In genomic region chr1:5297199-5297877, GRCh38 we compare ENCODE assay signal across 17 cellular contexts.
DNase-seq lines count a peak whose midpoint lies in the region; ATAC-seq lines count a peak whose summit lies in the region.
"Had no signal": no experiment of that assay in that cellular context is flagged by ENCODE, and none has a peak within 500 bp of the region (broad histone marks: within the 10 kb centered on the region; RNA-seq: fewer than 3 reads in every experiment).

No MANE protein-coding gene starts in this region.

- intact Hi-C loops in posterior cingulate gyrus (cut with DNase I) = no loop called here

- no peak for ATAC-seq in GM21786 (IDR thresholded peaks at IDR 0.05; ENCODE audit: unreplicated experiment)

- no peak overlapping the region for H3K4me3 ChIP-seq in MG63
- H3K4me3 ChIP-seq: BLaER1, SK-N-MC, spleen, stomach had no signal

- no peaks in the 10 kb centered on the region for H3K9me3 ChIP-seq in MG63
- H3K9me3 ChIP-seq: BLaER1, neutrophil, spleen, stomach had no signal

- DNase-seq in MG63 = peak; percentile 71
- DNase-seq in anterior cingulate cortex (lab: John Stamatoyannopoulos, UW) = peak in 54 of 58 donors; percentile 6 to 91 (median 64)
- DNase-seq in islet precursor cell = peak; percentile 27
- peak; percentile 57 to 97 (median 82) for DNase-seq in posterior cingulate gyrus
- no peak for DNase-seq in dedifferentiated amniotic fluid mesenchymal stem cell (ENCODE audit: extremely low spot score)
- no peak for DNase-seq in central memory CD4-positive, alpha-beta T cell
- DNase-seq in NK-92 (lab: John Stamatoyannopoulos, UW; ENCODE audit: unreplicated experiment) = no peak
- DNase-seq: activated CD4-positive, alpha-beta T cell treated with anti-CD3 and anti-CD28 coated beads, Interleukin-2, amount 50 U/mL, for 4 hours; GOT3; MM.1S; NCI-H2171; spleen; stomach had no signal

- no peaks in the 10 kb centered on the region for H3K27me3 ChIP-seq in MG63
- H3K27me3 ChIP-seq: BLaER1, neutrophil had no signal

- H3K36me3 ChIP-seq in MG63 = no peaks in the 10 kb centered on the region
- H3K36me3 ChIP-seq: BLaER1, neutrophil, spleen, stomach had no signal

Comparison
In these comparisons a context has a peak if more than half of its experiments do, and no peak if none do; other contexts are left out.
1. DNase-seq: peak in MG63 (single experiment), anterior cingulate cortex (54 of 58), islet precursor cell (single experiment) and posterior cingulate gyrus (10 of 10); none in dedifferentiated amniotic fluid mesenchymal stem cell (single experiment), central memory CD4-positive, alpha-beta T cell (single experiment) and NK-92 (single experiment).